2 cellular contexts compared by ENCODE assay signal in genomic region chr1:83761977-83762376, GRCh38.
TF ChIP-seq lines count a peak whose summit lies in the region.

No MANE protein-coding gene starts in this region.

TF ChIP-seq in WTC11, 78 proteins besides CTCF, POLR2A, EP300 and RAD21 (continues in another document):
- TF ChIP-seq TCF7 (CRISPR knock-in tag; IDR thresholded peaks at IDR 0.05; ENCODE audit: low read depth) (no peak), NFE2L1 (CRISPR knock-in tag; IDR thresholded peaks at IDR 0.05) (no peak), MXD4 (CRISPR knock-in tag; IDR thresholded peaks at IDR 0.05; ENCODE audit: borderline replicate concordance) (no peak), KAT7 (CRISPR knock-in tag; IDR thresholded peaks at IDR 0.05; ENCODE audit: borderline replicate concordance) (no peak), E2F5 (CRISPR knock-in tag; IDR thresholded peaks at IDR 0.05) (no peak), ZNF396 (CRISPR knock-in tag; IDR thresholded peaks at IDR 0.05; ENCODE audit: borderline replicate concordance) (no peak), CREB1 (CRISPR knock-in tag; IDR thresholded peaks at IDR 0.05) (no peak), ZMAT4 (CRISPR knock-in tag; IDR thresholded peaks at IDR 0.05) (no peak), STAT6 (CRISPR knock-in tag; conservative IDR thresholded peaks at IDR 0.05; ENCODE audit: low read depth) (no peak), ERG (CRISPR knock-in tag; IDR thresholded peaks at IDR 0.05) (no peak), TEAD1 (CRISPR knock-in tag; IDR thresholded peaks at IDR 0.05) (no peak), FOXP4 (CRISPR knock-in tag; IDR thresholded peaks at IDR 0.05) (no peak), ETV6 (CRISPR knock-in tag; IDR thresholded peaks at IDR 0.05) (no peak), ZSCAN18 (CRISPR knock-in tag; IDR thresholded peaks at IDR 0.05) (no peak)

TF ChIP-seq in HepG2, 621 proteins besides CTCF, POLR2A, EP300 and RAD21:
- TF ChIP-seq GLMP (CRISPR knock-in tag; IDR thresholded peaks at IDR 0.05; ENCODE audit: borderline replicate concordance): no peak
- TF ChIP-seq DR1 (CRISPR knock-in tag; IDR thresholded peaks at IDR 0.05): no peak
- no peak for TF ChIP-seq FOXO1 (CRISPR knock-in tag; IDR thresholded peaks at IDR 0.05)
- TF ChIP-seq HNRNPH1 (optimal IDR thresholded peaks at IDR 0.05; ENCODE audit: low read depth, low read length): no peak
- TF ChIP-seq KAT8 (CRISPR knock-in tag; IDR thresholded peaks at IDR 0.05): no peak
